ENCODE assay signal across 11 cellular contexts in genomic region chr14:31622060-31622459, GRCh38.
"Had no signal": no experiment of that assay in that cellular context is flagged by ENCODE, and none has a peak within 500 bp of the region (broad histone marks: within the 10 kb centered on the region; RNA-seq: fewer than 3 reads in every experiment).

No MANE protein-coding gene starts in this region.

- H3K4me2 ChIP-seq: GM23338 had no signal

- H3K9me3 ChIP-seq: HAP-1 had no signal

- FAIRE-seq: H1, H54 had no signal

- H3K4me1 ChIP-seq: HAP-1 had no signal

- H2AFZ ChIP-seq: GM23248, GM23338 had no signal

- DNase-seq: GM23248, GOT3, H7, H9, HCEC 1CT, HFFc6 had no signal

- H3K36me3 ChIP-seq: HAP-1 had no signal

- H3K4me3 Mint-ChIP-seq: GM23338, H9, HFFc6 had no signal

- H3K27ac ChIP-seq: GM23248 had no signal

- H3K9ac ChIP-seq: GM23248 had no signal

- H3K4me1 Mint-ChIP-seq: GM23338, H9 had no signal

- H3K4me3 ChIP-seq: GM23248, GM23338, HAP-1 had no signal

- H3K27ac Mint-ChIP-seq: GM23338, H9, HFFc6 had no signal

- ATAC-seq: GM23338, HCT116 had no signal
